In genomic region chr9:86732514-86732913, GRCh38 we compare ENCODE assay signal across 11 cellular contexts.
DNase-seq lines count a peak whose midpoint lies in the region; ATAC-seq, FAIRE-seq and TF ChIP-seq lines count a peak whose summit lies in the region.
"Had no signal": no experiment of that assay in that cellular context is flagged by ENCODE, and none has a peak within 500 bp of the region (broad histone marks: within the 10 kb centered on the region; RNA-seq: fewer than 3 reads in every experiment).

No MANE protein-coding gene starts in this region.

- peak; percentile 34 for FAIRE-seq in astrocyte (lab: Jason Lieb, UNC)

- intact Hi-C loops in heart right ventricle (cut with DNase I) = loop anchor here in 2 of 10 donors (2.0 to 10.0 kb wide), 2 partner anchors 212 to 214 kb away; partner anchors contain the start of gene GAS1 (in 2 of the 2)

- H3K4me1 Mint-ChIP-seq in astrocyte (ENCODE audit: low read depth, unreplicated experiment) (peaks cover 15% of the 10 kb centered on the region), endothelial cell (ENCODE audit: unreplicated experiment) (no peaks in the 10 kb centered on the region)

- H3K36me3 ChIP-seq in HEK293 (ENCODE audit: control insufficient read depth in 2 of 2, insufficient read depth in 1 of 2, low read length in 2 of 2) (no peaks in the 10 kb centered on the region), astrocyte (ENCODE audit: insufficient read depth, low read length) (no peaks in the 10 kb centered on the region), heart right ventricle (no peaks in the 10 kb centered on the region), thoracic aorta (no peaks in the 10 kb centered on the region)
- H3K36me3 ChIP-seq: cardiac muscle cell had no signal

- CTCF ChIA-PET in HEK293 (lab: Yijun Ruan, JAX) = no interaction called here

- no peaks in the 10 kb centered on the region for H3K36me3 Mint-ChIP-seq in astrocyte (ENCODE audit: low read depth, unreplicated experiment)
- H3K36me3 Mint-ChIP-seq in endothelial cell (ENCODE audit: low read depth, unreplicated experiment) = no peaks in the 10 kb centered on the region

- ATAC-seq in heart right ventricle (peak; percentile 49 to 83 (median 61)), thoracic aorta (ENCODE audit: insufficient number of reproducible peaks, low FRiP score, low read depth) (no peak)

- H3K4me3 ChIP-seq in HEK293 (ENCODE audit: low read depth, low read length) (no peak overlapping the region), astrocyte (ENCODE audit: insufficient read depth, low read depth, low read length) (no peak overlapping the region), heart right ventricle (no peak overlapping the region), thoracic aorta (no peak overlapping the region)
- H3K4me3 ChIP-seq: cardiac muscle cell had no signal

- H3K79me2 ChIP-seq in astrocyte (ENCODE audit: insufficient read depth, low read length) = no peaks in the 10 kb centered on the region

- no peak overlapping the region for H2AFZ ChIP-seq in astrocyte (ENCODE audit: low read depth, low read length)

- peak overlapping the region; percentile 31 for H3K4me2 ChIP-seq in astrocyte (ENCODE audit: low read length)

- peak overlapping the region; percentile 6 for H3K9ac ChIP-seq in astrocyte (ENCODE audit: low read length)

- POLR2A ChIA-PET in HEK293 (lab: Yijun Ruan, JAX) = no interaction called here

- no peaks in the 10 kb centered on the region for H4K20me1 ChIP-seq in astrocyte (ENCODE audit: insufficient read depth, low read length)

- H3K27ac ChIP-seq in HEK293 (ENCODE audit: extremely low read depth, low read depth, low read length) = peak overlapping the region; percentile 42; the same call in 1 of the 2 replicates
- H3K27ac ChIP-seq in astrocyte (ENCODE audit: low read depth, low read length) = peak overlapping the region; percentile 57
- H3K27ac ChIP-seq in heart right ventricle = peak overlapping the region in 9 of 10 donors; percentile 20 to 67 (median 57)
- peak overlapping the region; percentile 57 to 62 for H3K27ac ChIP-seq in thoracic aorta
- H3K27ac ChIP-seq: cardiac muscle cell had no signal

- TF ChIP-seq CTCF in HEK293 (tag by site-specific recombination; IDR thresholded peaks at IDR 0.05) (no peak), astrocyte (IDR thresholded peaks at IDR 0.05; ENCODE audit: insufficient read depth, low read depth, low read length) (no peak), heart right ventricle (IDR thresholded peaks at IDR 0.05) (no peak), thoracic aorta (IDR thresholded peaks at IDR 0.05) (no peak), endothelial cell (IDR thresholded peaks at IDR 0.05; ENCODE audit: unreplicated experiment) (no peak)

- DNase-seq in astrocyte (ENCODE audit: low read depth) (peak; percentile 95), heart right ventricle (no peak), thoracic aorta (ENCODE audit: low spot score) (no peak), GM19240 (ENCODE audit: insufficient read length, low spot score) (no peak), NCI-H748 treated with DMSO at 0.1 percent for 48 hours (lab: John Stamatoyannopoulos, UW) (no peak), endothelial cell (ENCODE audit: low spot score) (no peak)
- no peak for DNase-seq in NK-92 treated with Interleukin-12 subunit alpha and Interleukin-12 subunit beta, amount 100 ng/mL, for 24 hours (lab: John Stamatoyannopoulos, UW)
- DNase-seq: DMS79 treated with DMSO at 0.1 percent for 48 hours, NCI-H1694 treated with DMSO at 0.1 percent for 48 hours had no signal

- H3K4me3 Mint-ChIP-seq in astrocyte (ENCODE audit: unreplicated experiment) (no peak overlapping the region), endothelial cell (ENCODE audit: unreplicated experiment) (no peak overlapping the region)

- H3K27me3 ChIP-seq in astrocyte (ENCODE audit: insufficient read depth, low read length) = no peaks in the 10 kb centered on the region
- no peaks in the 10 kb centered on the region for H3K27me3 ChIP-seq in heart right ventricle
- H3K27me3 ChIP-seq in thoracic aorta (replicated peaks; ENCODE audit: insufficient read depth) = no peaks in the 10 kb centered on the region
- H3K27me3 ChIP-seq: cardiac muscle cell had no signal

- WGBS in heart right ventricle, 2 donors = 40 to 70% methylated on average over 2 of the region's 2 CpGs

- H3K27ac Mint-ChIP-seq in astrocyte (ENCODE audit: unreplicated experiment) (no peak overlapping the region), endothelial cell (ENCODE audit: unreplicated experiment) (no peak overlapping the region)

- H3K9me3 ChIP-seq in HEK293 (ENCODE audit: control insufficient read depth, insufficient read depth, low read depth, low read length) (no peaks in the 10 kb centered on the region), astrocyte (ENCODE audit: insufficient read depth, low read depth, low read length) (no peaks in the 10 kb centered on the region), heart right ventricle (no peaks in the 10 kb centered on the region), thoracic aorta (no peaks in the 10 kb centered on the region)

- peaks cover 3% of the 10 kb centered on the region for H3K27me3 Mint-ChIP-seq in astrocyte (ENCODE audit: low read depth, unreplicated experiment)
- peaks cover 2% of the 10 kb centered on the region for H3K27me3 Mint-ChIP-seq in endothelial cell (ENCODE audit: unreplicated experiment)

- H3K4me1 ChIP-seq in HEK293 (ENCODE audit: control insufficient read depth, insufficient read depth, low read length) = peaks cover 9% of the 10 kb centered on the region
- peaks cover 27% of the 10 kb centered on the region for H3K4me1 ChIP-seq in astrocyte (ENCODE audit: insufficient read depth, low read length)
- peaks cover 0 to 24% (median 0%) of the 10 kb centered on the region in 9 donors for H3K4me1 ChIP-seq in heart right ventricle
- H3K4me1 ChIP-seq in thoracic aorta (ENCODE audit: control insufficient read depth in 1 of 2, low read depth in 2 of 2) = peaks cover 14 to 37% of the 10 kb centered on the region in 2 donors

- peaks cover 10% of the 10 kb centered on the region for H3K9me3 Mint-ChIP-seq in astrocyte (ENCODE audit: unreplicated experiment)
- no peaks in the 10 kb centered on the region for H3K9me3 Mint-ChIP-seq in endothelial cell (ENCODE audit: unreplicated experiment)

TF ChIP-seq in HEK293, 187 proteins besides CTCF, POLR2A, EP300 and RAD21 (continues in another document):
- TF ChIP-seq HOXD13 (CRISPR knock-in tag; IDR thresholded peaks at IDR 0.05; ENCODE audit: borderline replicate concordance) (no peak), PRDM4 (tag by site-specific recombination; IDR thresholded peaks at IDR 0.05) (peak; percentile 89), FEZF1 (tag by site-specific recombination; IDR thresholded peaks at IDR 0.05) (peak; percentile 91), ZNF658 (tag by site-specific recombination; IDR thresholded peaks at IDR 0.05) (no peak), ZNF266 (tag by site-specific recombination; IDR thresholded peaks at IDR 0.05; ENCODE audit: low read depth) (no peak), ZBTB1 (tag by site-specific recombination; IDR thresholded peaks at IDR 0.05) (peak; percentile 93), ZNF449 (tag by site-specific recombination; IDR thresholded peaks at IDR 0.05) (peak; percentile 62; the same call in 1 of the 2 replicates), ZNF133 (tag by site-specific recombination; IDR thresholded peaks at IDR 0.05) (no peak), KLF10 (tag by site-specific recombination; IDR thresholded peaks at IDR 0.05) (peak; percentile 89), ZNF830 (tag by site-specific recombination; IDR thresholded peaks at IDR 0.05; ENCODE audit: low read depth) (no peak), MYNN (tag by site-specific recombination; IDR thresholded peaks at IDR 0.05; ENCODE audit: borderline replicate concordance) (0 out of 2 replicates have a peak, but pooled peaks have one; percentile 59), ZNF677 (tag by site-specific recombination; IDR thresholded peaks at IDR 0.05) (no peak), ZFP37 (tag by site-specific recombination; IDR thresholded peaks at IDR 0.05) (peak; percentile 70; the same call in 1 of the 2 replicates), ZNF580 (tag by site-specific recombination; IDR thresholded peaks at IDR 0.05) (peak; percentile 49; the same call in 1 of the 2 replicates), ZBTB21 (tag by site-specific recombination; IDR thresholded peaks at IDR 0.05) (peak; percentile 92), GLIS1 (tag by site-specific recombination; IDR thresholded peaks at IDR 0.05) (peak; percentile 84), ZBTB48 (tag by site-specific recombination; IDR thresholded peaks at IDR 0.05) (no peak)
